ENCODE assay signal across 18 cellular contexts in genomic region chr3:138942861-138943623, GRCh38. TPM values are rescaled to one million over a fixed set of nuclear protein-coding genes. Genes with fewer than 3 reads are reported as not detected.
DNase-seq lines count a peak whose midpoint lies in the region; ATAC-seq and TF ChIP-seq lines count a peak whose summit lies in the region.
"Had no signal": no experiment of that assay in that cellular context is flagged by ENCODE, and none has a peak within 500 bp of the region (broad histone marks: within the 10 kb centered on the region; RNA-seq: fewer than 3 reads in every experiment).

No MANE protein-coding gene starts in this region.

- POLR2A ChIA-PET in Caco-2 (lab: Charles Lee), result no interaction called here

- no peak overlapping the region for H3K27ac ChIP-seq in WERI-Rb-1
- H3K27ac ChIP-seq: esophagus squamous epithelium, sigmoid colon had no signal

- TF ChIP-seq CTCF in fibroblast of villous mesenchyme (IDR thresholded peaks at IDR 0.05; ENCODE audit: insufficient read depth, low read depth, low read length) (no peak), Caco-2 (IDR thresholded peaks at IDR 0.05; ENCODE audit: insufficient read depth in 1 of 2, low read depth in 1 of 2, low read length in 1 of 2, severe bottlenecking in 1 of 2, unreplicated experiment in 1 of 2) (no peak), WERI-Rb-1 (IDR thresholded peaks at IDR 0.05; ENCODE audit: low read depth, low read length) (no peak)

- H3K27me3 ChIP-seq in Caco-2 (replicated peaks; ENCODE audit: control insufficient read depth, insufficient read depth, low read length), result no peaks in the 10 kb centered on the region; the same call in 1 of the 2 replicates
- no peaks in the 10 kb centered on the region for H3K27me3 ChIP-seq in WERI-Rb-1 (ENCODE audit: insufficient read depth, low read depth, severe bottlenecking)

- CTCF ChIA-PET in activated CD8-positive, alpha-beta memory T cell treated with anti-CD3 and anti-CD28 coated beads, Interleukin-2, amount 10 ng/mL, durations not matched to agents 7 days and 5 days (lab: Charles Lee), result interaction anchor here (2.6 kb wide), 1 partner anchor 387 kb away, joined by 7 read pairs; no protein-coding TSS in a partner anchor
- CTCF ChIA-PET in Caco-2 (lab: Charles Lee), result no interaction called here

- no peak overlapping the region for H3K4me3 Mint-ChIP-seq in activated CD8-positive, alpha-beta memory T cell treated with anti-CD3 and anti-CD28 coated beads, Interleukin-2, amount 10 ng/mL, durations not matched to agents 7 days and 5 days
- H3K4me3 Mint-ChIP-seq in Caco-2 (ENCODE audit: unreplicated experiment), result no peak overlapping the region
- H3K4me3 Mint-ChIP-seq: activated naive CD4-positive, alpha-beta T cell treated with anti-CD3 and anti-CD28 coated beads for 36 hours had no signal

- peaks cover 2% of the 10 kb centered on the region for H3K36me3 Mint-ChIP-seq in activated CD8-positive, alpha-beta memory T cell treated with anti-CD3 and anti-CD28 coated beads, Interleukin-2, amount 10 ng/mL, durations not matched to agents 7 days and 5 days
- peaks cover 6% of the 10 kb centered on the region for H3K36me3 Mint-ChIP-seq in Caco-2 (ENCODE audit: insufficient read depth, unreplicated experiment)
- H3K36me3 Mint-ChIP-seq: T-cell had no signal

- DNase-seq in activated CD8-positive, alpha-beta memory T cell treated with anti-CD3 and anti-CD28 coated beads, Interleukin-2, amount 50 U/mL, for 48 hours, result peak; percentile 48
- no peak for DNase-seq in activated CD8-positive, alpha-beta memory T cell treated with anti-CD3 and anti-CD28 coated beads, Interleukin-2, amount 10 ng/mL, durations not matched to agents 7 days and 5 days
- DNase-seq in fibroblast of villous mesenchyme (ENCODE audit: low read depth) (peak; percentile 21), posterior vena cava (ENCODE audit: low spot score) (peak; percentile 66), NCI-H774 (lab: John Stamatoyannopoulos, UW) (no peak), Caco-2 (no peak), WERI-Rb-1 (no peak)
- DNase-seq: activated CD4-positive, CD25-positive, alpha-beta regulatory T cell; activated naive CD4-positive, alpha-beta T cell treated with anti-CD3 and anti-CD28 coated beads for 36 hours; esophagus squamous epithelium; head of caudate nucleus; NCI-H1436; NCI-H226; sigmoid colon; stimulated activated naive CD8-positive, alpha-beta T cell treated with anti-CD3 and anti-CD28 coated beads, Interleukin-15, amount 100 ng/mL, for 72 hours; T-cell had no signal

- no TSS peak for BruUV-seq in Caco-2 (replicated peaks; lab: Mats Ljungman, UMichigan)

- no peaks in the 10 kb centered on the region for H3K9me3 Mint-ChIP-seq in activated CD8-positive, alpha-beta memory T cell treated with anti-CD3 and anti-CD28 coated beads, Interleukin-2, amount 10 ng/mL, durations not matched to agents 7 days and 5 days (ENCODE audit: low read depth)
- H3K9me3 Mint-ChIP-seq in Caco-2 (ENCODE audit: unreplicated experiment), result no peaks in the 10 kb centered on the region
- H3K9me3 Mint-ChIP-seq: activated naive CD4-positive, alpha-beta T cell treated with anti-CD3 and anti-CD28 coated beads for 36 hours; stimulated activated naive CD8-positive, alpha-beta T cell treated with anti-CD3 and anti-CD28 coated beads, Interleukin-15, amount 100 ng/mL, for 72 hours; T-cell had no signal

- H3K9me3 ChIP-seq in Caco-2, result no peaks in the 10 kb centered on the region
- H3K9me3 ChIP-seq in WERI-Rb-1 (ENCODE audit: severe bottlenecking), result peaks cover 3% of the 10 kb centered on the region
- H3K9me3 ChIP-seq: esophagus squamous epithelium, sigmoid colon had no signal

- H3K27ac Mint-ChIP-seq in activated CD8-positive, alpha-beta memory T cell treated with anti-CD3 and anti-CD28 coated beads, Interleukin-2, amount 10 ng/mL, durations not matched to agents 7 days and 5 days, result no peak overlapping the region
- H3K27ac Mint-ChIP-seq in Caco-2 (ENCODE audit: unreplicated experiment), result no peak overlapping the region
- H3K27ac Mint-ChIP-seq: activated naive CD4-positive, alpha-beta T cell treated with anti-CD3 and anti-CD28 coated beads for 36 hours; stimulated activated naive CD8-positive, alpha-beta T cell treated with anti-CD3 and anti-CD28 coated beads, Interleukin-15, amount 100 ng/mL, for 72 hours; T-cell had no signal

- no peaks in the 10 kb centered on the region for H3K36me3 ChIP-seq in Caco-2 (ENCODE audit: control insufficient read depth, insufficient read depth, low read length)
- H3K36me3 ChIP-seq in WERI-Rb-1, result no peaks in the 10 kb centered on the region
- H3K36me3 ChIP-seq: esophagus squamous epithelium, sigmoid colon had no signal

- ATAC-seq in activated CD8-positive, alpha-beta memory T cell treated with anti-CD3 and anti-CD28 coated beads, Interleukin-2, amount 10 ng/mL, durations not matched to agents 7 days and 5 days, result no peak
- peak; percentile 5; the same call in 1 of the 3 replicates for ATAC-seq in SK-N-SH treated with all-trans-retinoic acid at 6 μM for 48 hours
- ATAC-seq: stimulated activated naive CD8-positive, alpha-beta T cell treated with anti-CD3 and anti-CD28 coated beads, Interleukin-15, amount 100 ng/mL, for 72 hours had no signal

- intact Hi-C loops in posterior vena cava (cut with DNase I), result no loop called here
- intact Hi-C loops in Caco-2 (cut with micrococcal nuclease; ENCODE audit: unreplicated experiment), result no loop called here

- H3K4me1 ChIP-seq in Caco-2, result peaks cover 5% of the 10 kb centered on the region

- peaks cover 29% of the 10 kb centered on the region for H3K4me1 Mint-ChIP-seq in activated CD8-positive, alpha-beta memory T cell treated with anti-CD3 and anti-CD28 coated beads, Interleukin-2, amount 10 ng/mL, durations not matched to agents 7 days and 5 days
- peaks cover 8% of the 10 kb centered on the region for H3K4me1 Mint-ChIP-seq in Caco-2 (ENCODE audit: low read depth, unreplicated experiment)

- H3K27me3 Mint-ChIP-seq in activated CD8-positive, alpha-beta memory T cell treated with anti-CD3 and anti-CD28 coated beads, Interleukin-2, amount 10 ng/mL, durations not matched to agents 7 days and 5 days, result peaks cover 89% of the 10 kb centered on the region
- peaks cover 13% of the 10 kb centered on the region for H3K27me3 Mint-ChIP-seq in Caco-2 (ENCODE audit: insufficient read depth, unreplicated experiment)

- H3K4me3 ChIP-seq in fibroblast of villous mesenchyme (ENCODE audit: low read depth, low read length) (peak overlapping the region; percentile 60), Caco-2 (ENCODE audit: low read depth, low read length) (no peak overlapping the region), WERI-Rb-1 (ENCODE audit: low read depth, low read length) (no peak overlapping the region)
- H3K4me3 ChIP-seq: esophagus squamous epithelium, sigmoid colon had no signal

TF ChIP-seq in SK-N-SH treated with all-trans-retinoic acid at 6 μM for 48 hours, 23 proteins besides CTCF, POLR2A, EP300 and RAD21:
- no peak for TF ChIP-seq PATZ1 (CRISPR knock-in tag; IDR thresholded peaks at IDR 0.05; ENCODE audit: borderline replicate concordance)
- no peak for TF ChIP-seq TSHZ2 (CRISPR knock-in tag; IDR thresholded peaks at IDR 0.05)

RNA-seq across cellular contexts. Expression of gene FOXL2, which starts 3.9 kb away (rescaled TPM):
- total RNA-seq in activated CD8-positive, alpha-beta memory T cell treated with anti-CD3 and anti-CD28 coated beads, Interleukin-2, amount 10 ng/mL, durations not matched to agents 7 days and 5 days, result under 1 TPM in 1 of 2 experiments, not detected in 1; 0.14 TPM
- total RNA-seq in fibroblast of villous mesenchyme (49.7 and 52.8 TPM in 2 replicates), posterior vena cava (not detected), Caco-2 (2022) (1.4 and 1.8 TPM in 2 replicates)
- total RNA-seq: activated naive CD4-positive, alpha-beta T cell treated with anti-CD3 and anti-CD28 coated beads for 36 hours; sigmoid colon; T-cell; ureter had no signal

RNA-seq across cellular contexts. Expression of gene FOXL2NB, which starts 4.0 kb away (rescaled TPM):
- not detected for total RNA-seq in activated CD8-positive, alpha-beta memory T cell treated with anti-CD3 and anti-CD28 coated beads, Interleukin-2, amount 10 ng/mL, durations not matched to agents 7 days and 5 days
- 61.8 and 101 TPM in 2 replicates for total RNA-seq in fibroblast of villous mesenchyme
- total RNA-seq in posterior vena cava, result not detected
- total RNA-seq in Caco-2 (2022), result 2.0 and 2.2 TPM in 2 replicates
- total RNA-seq: activated naive CD4-positive, alpha-beta T cell treated with anti-CD3 and anti-CD28 coated beads for 36 hours; sigmoid colon; ureter had no signal

Comparison
In these comparisons a context has a peak if more than half of its experiments do, and no peak if none do; other contexts are left out.
1. DNase-seq: peak in activated CD8-positive, alpha-beta memory T cell treated with anti-CD3 and anti-CD28 coated beads, Interleukin-2, amount 50 U/mL, for 48 hours (single experiment), fibroblast of villous mesenchyme (single experiment) and posterior vena cava (single experiment); none in activated CD8-positive, alpha-beta memory T cell treated with anti-CD3 and anti-CD28 coated beads, Interleukin-2, amount 10 ng/mL, durations not matched to agents 7 days and 5 days (single experiment), NCI-H774 (single experiment), Caco-2 (0 of 2) and WERI-Rb-1 (single experiment).
2. RNA of gene FOXL2, which starts 3.9 kb away (total RNA-seq): 49.7 to 52.8 TPM in fibroblast of villous mesenchyme; 1.4 to 1.8 TPM in Caco-2, 0.14 TPM in activated CD8-positive, alpha-beta memory T cell treated with anti-CD3 and anti-CD28 coated beads, Interleukin-2, amount 10 ng/mL, durations not matched to agents 7 days and 5 days and not detected in posterior vena cava; every median in the first group is over 10 times any median in the second.
3. RNA of gene FOXL2NB, which starts 4.0 kb away (total RNA-seq): 61.8 to 101 TPM in fibroblast of villous mesenchyme; 2.0 to 2.2 TPM in Caco-2, not detected in activated CD8-positive, alpha-beta memory T cell treated with anti-CD3 and anti-CD28 coated beads, Interleukin-2, amount 10 ng/mL, durations not matched to agents 7 days and 5 days and not detected in posterior vena cava; every median in the first group is over 10 times any median in the second.